In the genomic region with DNA sequence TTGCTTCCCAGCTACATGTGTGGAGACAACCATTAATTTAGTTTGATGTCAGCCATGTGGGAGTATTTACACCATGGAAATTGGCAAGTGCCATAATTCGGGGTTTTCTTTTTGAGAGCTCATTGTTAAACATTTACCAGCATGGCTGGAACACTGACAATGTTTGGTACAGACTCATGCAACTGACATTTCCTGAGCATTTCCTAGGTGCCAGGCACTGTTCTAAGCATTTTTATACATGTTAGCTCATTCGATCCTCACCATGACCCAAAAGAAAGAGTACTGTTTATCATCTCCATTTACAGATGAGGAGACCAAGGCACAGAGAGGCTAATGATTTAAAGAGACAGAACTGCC, we compare ENCODE assay signal across 8 cellular contexts.
DNase-seq lines count a peak whose midpoint lies in the region; ATAC-seq lines count a peak whose summit lies in the region.

No MANE protein-coding gene starts in this region.

- H3K36me3 Mint-ChIP-seq in activated T-helper 17 cell treated with anti-CD3 and anti-CD28 coated beads, Interleukin-2, amount 50 U/mL, for 72 hours (ENCODE audit: low read depth) = no peaks in the 10 kb centered on the region

- DNase-seq in GM04504 (ENCODE audit: low read depth) (peak; percentile 72), left colon (no peak), AG20443 (ENCODE audit: low spot score) (no peak), NCI-H82 (lab: John Stamatoyannopoulos, UW) (no peak), GM19240 (ENCODE audit: insufficient read length, low spot score) (no peak), C1 segment of cervical spinal cord (lab: John Stamatoyannopoulos, UW) (no peak)

- H3K27ac Mint-ChIP-seq in activated T-helper 17 cell treated with anti-CD3 and anti-CD28 coated beads, Interleukin-2, amount 50 U/mL, for 72 hours = no peak overlapping the region

- H3K4me1 Mint-ChIP-seq in activated T-helper 17 cell treated with anti-CD3 and anti-CD28 coated beads, Interleukin-2, amount 50 U/mL, for 72 hours = peaks cover 17% of the 10 kb centered on the region

- peak; percentile 22 for ATAC-seq in HG02759 (IDR thresholded peaks at IDR 0.05; ENCODE audit: unreplicated experiment)
- no peak for ATAC-seq in activated T-helper 17 cell treated with anti-CD3 and anti-CD28 coated beads, Interleukin-2, amount 50 U/mL, for 72 hours (replicated peaks)
- ATAC-seq in left colon = peak; percentile 22

- intact Hi-C loops in left colon (cut with DNase I, micrococcal nuclease) = no loop called here

- peaks cover 27% of the 10 kb centered on the region for H3K27me3 Mint-ChIP-seq in activated T-helper 17 cell treated with anti-CD3 and anti-CD28 coated beads, Interleukin-2, amount 50 U/mL, for 72 hours

- peaks cover 7% of the 10 kb centered on the region for H3K9me3 Mint-ChIP-seq in activated T-helper 17 cell treated with anti-CD3 and anti-CD28 coated beads, Interleukin-2, amount 50 U/mL, for 72 hours

- H3K4me3 Mint-ChIP-seq in activated T-helper 17 cell treated with anti-CD3 and anti-CD28 coated beads, Interleukin-2, amount 50 U/mL, for 72 hours = peak overlapping the region; percentile 60
